24 cellular contexts compared by ENCODE assay signal in genomic region chrX:52139545-52139895, GRCh38.
"Had no signal": no experiment of that assay in that cellular context is flagged by ENCODE, and none has a peak within 500 bp of the region (broad histone marks: within the 10 kb centered on the region; RNA-seq: fewer than 3 reads in every experiment).

No MANE protein-coding gene starts in this region.

- H3K9me3 ChIP-seq: stomach, suprapubic skin, testis, thoracic aorta, thyroid gland, tibial artery, transverse colon, upper lobe of left lung, upper lobe of right lung, uterus, vagina had no signal

- ATAC-seq: stimulated activated effector memory CD8-positive, alpha-beta T cell treated with anti-CD3 and anti-CD28 coated beads, Interleukin-12 subunit alpha, Interleukin-12 subunit beta, amount 100 ng/mL, for 72 hours; stimulated activated memory B cell treated with anti-CD40 and anti-IgM and Interleukin-4, amounts not matched to agents 10 μg/mL and 1 μg/mL and 100 μg/mL, for 72 hours; stimulated activated naive B cell treated with anti-CD40 and anti-IgM and Interleukin-4, amounts not matched to agents 10 μg/mL and 1 μg/mL and 100 μg/mL, for 72 hours; stimulated activated naive CD8-positive, alpha-beta T cell treated with anti-CD3 and anti-CD28 coated beads, Interleukin-15, amount 100 ng/mL, for 72 hours; stimulated activated naive CD8-positive, alpha-beta T cell treated with anti-CD3 and anti-CD28 coated beads, Interleukin-15, Interleukin-2, amounts not matched to agents 100 U/mL and 50 U/mL, for 24 hours; upper lobe of right lung had no signal

- DNase-seq: stimulated activated CD4-positive, alpha-beta T cell treated with anti-CD3 and anti-CD28 coated beads, Interleukin-2, amount 100 ng/mL, for 48 hours; stimulated activated CD4-positive, alpha-beta T cell treated with anti-CD3 and anti-CD28 coated beads, Interleukin-4, amount 100 ng/mL, for 1 hour; stimulated activated CD4-positive, alpha-beta T cell treated with anti-CD3 and anti-CD28 coated beads, Interleukin-4, amount 100 ng/mL, for 24 hours; stimulated activated CD4-positive, alpha-beta T cell treated with anti-CD3 and anti-CD28 coated beads, Interleukin-4, amount 100 ng/mL, for 4 hours; stimulated activated CD8-positive, alpha-beta memory T cell treated with anti-CD3 and anti-CD28 coated beads, Interleukin-4, amount 100 ng/mL, for 48 hours; stimulated activated naive B cell treated with anti-CD40 and anti-IgM and Interleukin-4, amounts not matched to agents 10 μg/mL and 1 μg/mL and 100 μg/mL, for 72 hours; stimulated activated naive CD4-positive, alpha-beta T cell; stimulated activated naive CD4-positive, alpha-beta T cell treated with Interleukin-2 at 50 U/mL for 16 hours; stimulated activated naive CD8-positive, alpha-beta T cell treated with anti-CD3 and anti-CD28 coated beads, Interleukin-15, amount 100 ng/mL, for 72 hours; stimulated activated naive CD8-positive, alpha-beta T cell treated with anti-CD3 and anti-CD28 coated beads, Interleukin-15, Interleukin-2, amounts not matched to agents 100 U/mL and 50 U/mL, for 24 hours; stomach; testis; thyroid gland; tibial artery; transverse colon; trophoblast cell; upper lobe of left lung; upper lobe of right lung; uterus had no signal

- H3K36me3 ChIP-seq: stomach, suprapubic skin, thoracic aorta, thyroid gland, tibial artery, transverse colon, upper lobe of left lung, upper lobe of right lung, uterus, vagina had no signal

- H3K27ac ChIP-seq: stomach, suprapubic skin, testis, thoracic aorta, thyroid gland, tibial artery, transverse colon, upper lobe of left lung, upper lobe of right lung, uterus, vagina had no signal

- H3K4me3 ChIP-seq: stomach, suprapubic skin, testis, thoracic aorta, thyroid gland, tibial artery, transverse colon, upper lobe of left lung, upper lobe of right lung, uterus, vagina had no signal

- H3K4me1 ChIP-seq: stomach, suprapubic skin, testis, thyroid gland, tibial artery, transverse colon, upper lobe of left lung, upper lobe of right lung, uterus, vagina had no signal

- H3K27me3 ChIP-seq: stomach, suprapubic skin, testis, thyroid gland, tibial artery, transverse colon, upper lobe of left lung, upper lobe of right lung, uterus, vagina had no signal
